18 cellular contexts compared by ENCODE assay signal in the genomic region with DNA sequence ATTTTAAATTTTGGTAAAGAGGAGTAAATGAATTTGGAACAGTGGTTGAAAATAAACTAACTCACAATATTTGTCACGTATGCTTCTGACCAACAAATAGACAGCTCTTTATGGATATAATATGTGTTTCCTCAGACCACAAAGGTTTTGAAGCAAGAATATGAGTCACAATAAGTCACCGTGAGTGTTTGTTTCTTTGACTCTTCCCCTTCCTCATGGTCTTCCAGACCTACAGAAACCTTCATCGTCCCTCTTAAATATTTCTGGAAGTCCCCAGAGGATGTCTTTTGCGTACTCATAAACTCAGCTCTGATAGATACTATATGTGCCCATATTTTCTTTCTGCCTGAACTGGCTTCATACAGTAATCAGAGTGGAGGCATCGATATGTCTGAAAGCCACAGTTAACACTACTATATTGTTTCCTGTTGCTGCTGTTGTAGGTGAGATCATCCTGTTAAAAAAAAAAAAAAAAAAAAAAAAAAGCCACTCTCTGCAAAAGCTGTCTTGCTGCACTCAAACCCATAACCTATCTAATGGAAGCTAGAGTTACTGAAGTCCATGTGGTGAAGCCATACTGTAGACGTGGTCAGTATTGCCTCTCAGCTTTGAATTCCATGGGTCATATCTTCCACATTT. TPM values are rescaled to one million over a fixed set of nuclear protein-coding genes. Genes with fewer than 3 reads are reported as not detected.
A peak's percentile ranks its signal among the peaks of the same experiment; 100 is the strongest.
DNase-seq lines count a peak whose midpoint lies in the region; ATAC-seq and TF ChIP-seq lines count a peak whose summit lies in the region.
"Had no signal": no experiment of that assay in that cellular context is flagged by ENCODE, and none has a peak within 500 bp of the region (broad histone marks: within the 10 kb centered on the region; RNA-seq: fewer than 3 reads in every experiment).

No MANE protein-coding gene starts in this region.

- H3K27ac ChIP-seq in DND-41 (ENCODE audit: low read length): peak overlapping the region; percentile 69

- no peaks in the 10 kb centered on the region for H3K27me3 ChIP-seq in DND-41 (ENCODE audit: insufficient read depth, low read length, poor library complexity)

- H3K36me3 Mint-ChIP-seq in activated T-helper 1 cell treated with anti-CD3 and anti-CD28 coated beads, Interleukin-12 subunit alpha, Interleukin-12 subunit beta, Interleukin-2, Interleukin-4 antibody, amounts not matched to agents 30 ng/mL and 10 ng/mL and 1 ng/mL, durations not matched to agents 14 hours and 24 hours and 36 hours (ENCODE audit: low read depth): no peaks in the 10 kb centered on the region
- H3K36me3 Mint-ChIP-seq: activated naive CD4-positive, alpha-beta T cell treated with anti-CD3 and anti-CD28 coated beads, Interleukin-2, amount 50 U/mL, for 24 hours; memory B cell; stimulated activated naive B cell treated with anti-CD40 and anti-IgM and Interleukin-4, amounts not matched to agents 10 μg/mL and 1 μg/mL and 100 μg/mL, for 72 hours had no signal

- no peak overlapping the region for H3K4me3 Mint-ChIP-seq in activated T-helper 1 cell treated with anti-CD3 and anti-CD28 coated beads, Interleukin-12 subunit alpha, Interleukin-12 subunit beta, Interleukin-2, Interleukin-4 antibody, amounts not matched to agents 30 ng/mL and 10 ng/mL and 1 ng/mL, durations not matched to agents 14 hours and 24 hours and 36 hours
- H3K4me3 Mint-ChIP-seq: activated naive CD4-positive, alpha-beta T cell treated with anti-CD3 and anti-CD28 coated beads, Interleukin-2, amount 50 U/mL, for 24 hours; memory B cell; stimulated activated naive B cell treated with anti-CD40 and anti-IgM and Interleukin-4, amounts not matched to agents 10 μg/mL and 1 μg/mL and 100 μg/mL, for 72 hours had no signal

- H2AFZ ChIP-seq in DND-41 (ENCODE audit: low read depth, low read length): 0 out of 2 replicates have a peak overlapping the region, but pooled peaks have one; percentile 44

- H3K79me2 ChIP-seq in DND-41 (ENCODE audit: insufficient read depth, low read length): no peaks in the 10 kb centered on the region

- peak; percentile 78 for ATAC-seq in DND-41 (ENCODE audit: insufficient read depth, low read depth)
- ATAC-seq: activated CD4-positive, CD25-positive, alpha-beta regulatory T cell treated with anti-CD3 and anti-CD28 coated beads, Interleukin-2, amount 50 U/mL, for 24 hours; stimulated activated naive B cell treated with anti-CD40 and anti-IgM and Interleukin-4, amounts not matched to agents 10 μg/mL and 1 μg/mL and 100 μg/mL, for 72 hours had no signal

- H3K9me3 ChIP-seq in DND-41 (ENCODE audit: insufficient read depth, low read length, severe bottlenecking): no peaks in the 10 kb centered on the region

- H3K4me2 ChIP-seq in DND-41 (ENCODE audit: insufficient read depth, low read length): no peak overlapping the region

- no peak overlapping the region for H3K4me3 ChIP-seq in DND-41 (ENCODE audit: low read depth in 1 of 2, low read length in 2 of 2)

- no peak overlapping the region; the same call in 1 of the 2 replicates for H3K9ac ChIP-seq in DND-41 (ENCODE audit: low read depth, low read length)

- no peaks in the 10 kb centered on the region for H3K9me3 Mint-ChIP-seq in activated T-helper 1 cell treated with anti-CD3 and anti-CD28 coated beads, Interleukin-12 subunit alpha, Interleukin-12 subunit beta, Interleukin-2, Interleukin-4 antibody, amounts not matched to agents 30 ng/mL and 10 ng/mL and 1 ng/mL, durations not matched to agents 14 hours and 24 hours and 36 hours
- H3K9me3 Mint-ChIP-seq: memory B cell; stimulated activated naive B cell treated with anti-CD40 and anti-IgM and Interleukin-4, amounts not matched to agents 10 μg/mL and 1 μg/mL and 100 μg/mL, for 72 hours had no signal

- intact Hi-C loops in activated T-helper 1 cell treated with anti-CD3 and anti-CD28 coated beads, Interleukin-12 subunit alpha, Interleukin-12 subunit beta, Interleukin-2, Interleukin-4 antibody, amounts not matched to agents 30 ng/mL and 10 ng/mL and 1 ng/mL, durations not matched to agents 14 hours and 24 hours and 36 hours (cut with micrococcal nuclease): no loop called here

- no peaks in the 10 kb centered on the region for H3K36me3 ChIP-seq in DND-41 (ENCODE audit: insufficient read depth, low read length)

- TF ChIP-seq CTCF in DND-41 (IDR thresholded peaks at IDR 0.05; ENCODE audit: borderline replicate concordance, extremely low read depth, low read length, poor library complexity, severe bottlenecking): no peak

- peaks cover 9% of the 10 kb centered on the region for H3K4me1 Mint-ChIP-seq in activated T-helper 1 cell treated with anti-CD3 and anti-CD28 coated beads, Interleukin-12 subunit alpha, Interleukin-12 subunit beta, Interleukin-2, Interleukin-4 antibody, amounts not matched to agents 30 ng/mL and 10 ng/mL and 1 ng/mL, durations not matched to agents 14 hours and 24 hours and 36 hours (ENCODE audit: low read depth)
- H3K4me1 Mint-ChIP-seq: activated naive CD4-positive, alpha-beta T cell treated with anti-CD3 and anti-CD28 coated beads, Interleukin-2, amount 50 U/mL, for 24 hours; memory B cell; stimulated activated naive B cell treated with anti-CD40 and anti-IgM and Interleukin-4, amounts not matched to agents 10 μg/mL and 1 μg/mL and 100 μg/mL, for 72 hours had no signal

- H3K27ac Mint-ChIP-seq in activated T-helper 1 cell treated with anti-CD3 and anti-CD28 coated beads, Interleukin-12 subunit alpha, Interleukin-12 subunit beta, Interleukin-2, Interleukin-4 antibody, amounts not matched to agents 30 ng/mL and 10 ng/mL and 1 ng/mL, durations not matched to agents 14 hours and 24 hours and 36 hours: peak overlapping the region; percentile 41
- H3K27ac Mint-ChIP-seq: activated naive CD4-positive, alpha-beta T cell treated with anti-CD3 and anti-CD28 coated beads, Interleukin-2, amount 50 U/mL, for 24 hours; memory B cell; stimulated activated naive B cell treated with anti-CD40 and anti-IgM and Interleukin-4, amounts not matched to agents 10 μg/mL and 1 μg/mL and 100 μg/mL, for 72 hours had no signal

- no peaks in the 10 kb centered on the region for H4K20me1 ChIP-seq in DND-41 (ENCODE audit: insufficient read depth, low read length)

- H3K4me1 ChIP-seq in DND-41 (ENCODE audit: insufficient read depth, low read length): peaks cover 11% of the 10 kb centered on the region

- DNase-seq in DND-41: no peak
- peak; percentile 83 for DNase-seq in HT1080 (ENCODE audit: low read depth)
- DNase-seq in activated T-helper 1 cell treated with anti-CD3 and anti-CD28 coated beads, Interleukin-12 subunit alpha, Interleukin-12 subunit beta, Interleukin-2, Interleukin-4 antibody, amounts not matched to agents 30 ng/mL and 10 ng/mL and 1 ng/mL, durations not matched to agents 14 hours and 24 hours and 36 hours (ENCODE audit: low spot score): no peak
- DNase-seq in iris pigment epithelial cell (ENCODE audit: low read depth): peak; percentile 79
- DNase-seq in AG20443 (ENCODE audit: low spot score): no peak
- no peak for DNase-seq in NCI-H2227 treated with DMSO at 0.1 percent for 48 hours (lab: John Stamatoyannopoulos, UW)
- no peak for DNase-seq in activated CD8-positive, alpha-beta memory T cell treated with anti-CD3 and anti-CD28 coated beads for 24 hours
- DNase-seq in GOT3 (lab: John Stamatoyannopoulos, UW): no peak
- DNase-seq: activated CD8-positive, alpha-beta memory T cell treated with anti-CD3 and anti-CD28 coated beads, Interleukin-2, amount 50 U/mL, for 48 hours; effector memory CD4-positive, alpha-beta T cell; NCI-H1417; NCI-H446; occipital lobe; OCI-M1; stimulated activated naive B cell treated with anti-CD40 and anti-IgM and Interleukin-4, amounts not matched to agents 10 μg/mL and 1 μg/mL and 100 μg/mL, for 72 hours had no signal

- peaks cover 8% of the 10 kb centered on the region for H3K27me3 Mint-ChIP-seq in activated T-helper 1 cell treated with anti-CD3 and anti-CD28 coated beads, Interleukin-12 subunit alpha, Interleukin-12 subunit beta, Interleukin-2, Interleukin-4 antibody, amounts not matched to agents 30 ng/mL and 10 ng/mL and 1 ng/mL, durations not matched to agents 14 hours and 24 hours and 36 hours (ENCODE audit: insufficient read depth)
- H3K27me3 Mint-ChIP-seq: memory B cell; stimulated activated naive B cell treated with anti-CD40 and anti-IgM and Interleukin-4, amounts not matched to agents 10 μg/mL and 1 μg/mL and 100 μg/mL, for 72 hours had no signal

RNA-seq across cellular contexts. Expression of a gene that starts 38.4 kb away (rescaled TPM):
- total RNA-seq in HT1080 (2014; rRNA removed; shearing (Covaris generic)): 0.07 TPM in 1 of 2 replicates, not detected in the other
- not detected in 2 replicates for polyA plus RNA-seq in HT1080 (2015; cell fraction: cytosol; rRNA removed)
- 0.10 TPM in 1 of 2 replicates, not detected in the other for polyA plus RNA-seq in HT1080 (2015; cell fraction: nucleus; rRNA removed)
- 1.7 and 1.8 TPM in 2 replicates for total RNA-seq in activated T-helper 1 cell treated with anti-CD3 and anti-CD28 coated beads, Interleukin-12 subunit alpha, Interleukin-12 subunit beta, Interleukin-2, Interleukin-4 antibody, amounts not matched to agents 30 ng/mL and 10 ng/mL and 1 ng/mL, durations not matched to agents 14 hours and 24 hours and 36 hours

Comparison
In these comparisons a context has a peak if more than half of its experiments do, and no peak if none do; other contexts are left out.
1. DNase-seq: peak in HT1080 (single experiment) and iris pigment epithelial cell (single experiment); none in DND-41 (single experiment), activated T-helper 1 cell treated with anti-CD3 and anti-CD28 coated beads, Interleukin-12 subunit alpha, Interleukin-12 subunit beta, Interleukin-2, Interleukin-4 antibody, amounts not matched to agents 30 ng/mL and 10 ng/mL and 1 ng/mL, durations not matched to agents 14 hours and 24 hours and 36 hours (single experiment), AG20443 (single experiment), NCI-H2227 treated with DMSO at 0.1 percent for 48 hours (single experiment), activated CD8-positive, alpha-beta memory T cell treated with anti-CD3 and anti-CD28 coated beads for 24 hours (single experiment) and GOT3 (single experiment).